ENCODE assay signal across 8 cellular contexts in genomic region chr12:89051065-89051677, GRCh38.
DNase-seq lines count a peak whose midpoint lies in the region; ATAC-seq and TF ChIP-seq lines count a peak whose summit lies in the region.

No MANE protein-coding gene starts in this region.

- H3K4me1 Mint-ChIP-seq in CD14-positive monocyte, result peaks cover 21% of the 10 kb centered on the region
- no peaks in the 10 kb centered on the region for H3K4me1 Mint-ChIP-seq in activated T-helper 17 cell treated with anti-CD3 and anti-CD28 coated beads, Interleukin-2, amount 50 U/mL, for 72 hours

- H3K27ac ChIP-seq in heart right ventricle, result no peak overlapping the region

- peak overlapping the region in 3 of 7 donors; percentile 37 to 45 (median 44) for H3K27ac Mint-ChIP-seq in CD14-positive monocyte
- peak overlapping the region; percentile 2 for H3K27ac Mint-ChIP-seq in activated T-helper 17 cell treated with anti-CD3 and anti-CD28 coated beads, Interleukin-2, amount 50 U/mL, for 72 hours

- no peak overlapping the region for H3K4me3 Mint-ChIP-seq in CD14-positive monocyte
- H3K4me3 Mint-ChIP-seq in activated T-helper 17 cell treated with anti-CD3 and anti-CD28 coated beads, Interleukin-2, amount 50 U/mL, for 72 hours, result no peak overlapping the region

- 1% methylated on average over 2 of the region's 2 CpGs for WGBS in heart right ventricle, 2 donors

- DNase-seq in CD14-positive monocyte (ENCODE audit: low spot score) (no peak), NCI-H2171 (lab: John Stamatoyannopoulos, UW) (peak; percentile 26), heart right ventricle (peak in 1 of 2 donors; percentile 44), retina (peak; percentile 59), mesenteric fat pad (ENCODE audit: low spot score) (no peak)

- intact Hi-C loops in CD14-positive monocyte (cut with micrococcal nuclease) (loop anchor here (5.0 to 10.0 kb wide), 3 partner anchors 214 to 411 kb away; partner anchors contain the start of gene DUSP6 (in 1 of the 2)), heart right ventricle (cut with DNase I) (loop anchor here (1.0 to 10.0 kb wide), 14 partner anchors 30 to 412 kb away; partner anchors contain the start of gene DUSP6 (in 4 of the 10))

- no peaks in the 10 kb centered on the region for H3K36me3 ChIP-seq in heart right ventricle

- H3K27me3 Mint-ChIP-seq in CD14-positive monocyte (ENCODE audit: low read depth in 3 of 3), result peaks cover 0 to 6% (median 2%) of the 10 kb centered on the region in 3 donors
- H3K27me3 Mint-ChIP-seq in activated T-helper 17 cell treated with anti-CD3 and anti-CD28 coated beads, Interleukin-2, amount 50 U/mL, for 72 hours, result no peaks in the 10 kb centered on the region

- no peak overlapping the region for H3K4me3 ChIP-seq in heart right ventricle

- no peaks in the 10 kb centered on the region for H3K27me3 ChIP-seq in heart right ventricle

- peaks cover 0 to 9% (median 0%) of the 10 kb centered on the region in 11 donors for H3K9me3 ChIP-seq in heart right ventricle

- H3K9me3 Mint-ChIP-seq in CD14-positive monocyte, result peaks cover 0 to 10% (median 9%) of the 10 kb centered on the region in 7 donors
- H3K9me3 Mint-ChIP-seq in activated T-helper 17 cell treated with anti-CD3 and anti-CD28 coated beads, Interleukin-2, amount 50 U/mL, for 72 hours, result no peaks in the 10 kb centered on the region

- ATAC-seq in GM18499 (IDR thresholded peaks at IDR 0.05; ENCODE audit: insufficient read depth, unreplicated experiment), result peak; percentile 75
- peak; percentile 59 for ATAC-seq in HG03066 (IDR thresholded peaks at IDR 0.05; ENCODE audit: low read depth, unreplicated experiment)
- ATAC-seq in activated T-helper 17 cell treated with anti-CD3 and anti-CD28 coated beads, Interleukin-2, amount 50 U/mL, for 72 hours (replicated peaks), result peak; percentile 61
- ATAC-seq in heart right ventricle, result peak in 6 of 8 donors; percentile 70 to 85 (median 79)

- H3K4me1 ChIP-seq in heart right ventricle, result peaks cover 0 to 7% (median 0%) of the 10 kb centered on the region in 9 donors

- H3K36me3 Mint-ChIP-seq in CD14-positive monocyte, result peaks cover 4 to 6% of the 10 kb centered on the region in 2 donors
- H3K36me3 Mint-ChIP-seq in activated T-helper 17 cell treated with anti-CD3 and anti-CD28 coated beads, Interleukin-2, amount 50 U/mL, for 72 hours (ENCODE audit: low read depth), result no peaks in the 10 kb centered on the region

- TF ChIP-seq CTCF in CD14-positive monocyte (IDR thresholded peaks at IDR 0.05) (peak; percentile 95), heart right ventricle (IDR thresholded peaks at IDR 0.05) (peak; percentile 83 to 97 (median 93))

Comparison
In these comparisons a context has a peak if more than half of its experiments do, and no peak if none do; other contexts are left out.
1. DNase-seq: peak in NCI-H2171 (single experiment) and retina (single experiment); none in CD14-positive monocyte (single experiment) and mesenteric fat pad (single experiment).
2. Peak in every context shown above with its lines, with median percentiles within 50 percentile points of each other: ATAC-seq.